ENCODE assay signal across 10 cellular contexts in the genomic region with DNA sequence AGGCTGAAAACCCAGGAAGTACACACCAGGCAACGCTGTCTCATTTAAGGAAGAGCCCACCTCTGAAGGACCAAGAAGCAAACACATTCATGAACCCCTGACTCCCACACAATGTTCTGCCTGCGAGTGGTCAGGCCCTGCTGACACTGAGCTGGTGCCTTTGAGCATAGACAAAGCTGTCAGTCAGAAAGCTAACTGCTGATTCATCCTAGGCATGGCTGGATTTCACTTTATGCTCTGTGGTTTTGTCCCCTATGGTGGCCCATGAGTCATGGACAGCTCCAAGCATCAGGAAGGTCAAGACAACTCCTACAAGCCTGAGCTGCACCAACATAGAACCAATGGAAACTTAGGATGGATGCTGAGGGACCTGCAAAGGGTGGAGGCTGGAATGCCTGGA.
DNase-seq lines count a peak whose midpoint lies in the region; ATAC-seq, FAIRE-seq and TF ChIP-seq lines count a peak whose summit lies in the region.
"Had no signal": no experiment of that assay in that cellular context is flagged by ENCODE, and none has a peak within 500 bp of the region (broad histone marks: within the 10 kb centered on the region; RNA-seq: fewer than 3 reads in every experiment).

No MANE protein-coding gene starts in this region.

- no TSS peak for BruUV-seq in endothelial cell of umbilical vein (replicated peaks; lab: Mats Ljungman, UMichigan)

- peak overlapping the region; percentile 37 to 76 for H3K27ac Mint-ChIP-seq in natural killer cell treated with Interleukin-12 subunit alpha and Interleukin-12 subunit beta and Interleukin-15 and Interleukin-18, amount 100 ng/mL, for 72 hours
- H3K27ac Mint-ChIP-seq in natural killer cell: no peak overlapping the region

- CTCF ChIA-PET in endothelial cell of umbilical vein (lab: Charles Lee): no interaction called here

- H3K36me3 ChIP-seq in MG63 (no peaks in the 10 kb centered on the region; the same call in 1 of the 2 replicates), endothelial cell of umbilical vein (ENCODE audit: control insufficient read depth in 2 of 2, extremely low read depth in 1 of 2, insufficient read depth in 2 of 2, low read length in 2 of 2) (peaks cover 0 to 8% of the 10 kb centered on the region in 2 experiments), left lung (peaks cover 0 to 61% of the 10 kb centered on the region in 2 donors)

- dilution Hi-C loops in endothelial cell of umbilical vein (cut with MboI; ENCODE audit: extremely low pct_ligation_motif_present, low sequenced_read_pairs): no loop called here

- no peaks in the 10 kb centered on the region for H3K79me2 ChIP-seq in endothelial cell of umbilical vein (ENCODE audit: control insufficient read depth, insufficient read depth, low read length)

- H3K27ac ChIP-seq in endothelial cell of umbilical vein (ENCODE audit: insufficient read depth, low read depth, low read length) (no peak overlapping the region), left lung (no peak overlapping the region)

- H3K4me3 Mint-ChIP-seq in natural killer cell treated with Interleukin-12 subunit alpha and Interleukin-12 subunit beta and Interleukin-15 and Interleukin-18, amount 100 ng/mL, for 72 hours: no peak overlapping the region
- no peak overlapping the region for H3K4me3 Mint-ChIP-seq in natural killer cell
- H3K4me3 Mint-ChIP-seq: nephron had no signal

- H3K4me1 Mint-ChIP-seq in natural killer cell treated with Interleukin-12 subunit alpha and Interleukin-12 subunit beta and Interleukin-15 and Interleukin-18, amount 100 ng/mL, for 72 hours (ENCODE audit: low read depth in 2 of 2): peaks cover 12 to 33% of the 10 kb centered on the region in 2 donors
- H3K4me1 Mint-ChIP-seq in natural killer cell: peaks cover 0 to 14% of the 10 kb centered on the region in 2 donors

- H4K20me1 ChIP-seq in endothelial cell of umbilical vein (replicated peaks; ENCODE audit: control insufficient read depth, extremely low read depth, insufficient read depth, low read length): no peaks in the 10 kb centered on the region

- no peaks in the 10 kb centered on the region for H3K36me3 Mint-ChIP-seq in natural killer cell treated with Interleukin-12 subunit alpha and Interleukin-12 subunit beta and Interleukin-15 and Interleukin-18, amount 100 ng/mL, for 72 hours
- H3K36me3 Mint-ChIP-seq in natural killer cell: peaks cover 6% of the 10 kb centered on the region
- H3K36me3 Mint-ChIP-seq: activated naive CD4-positive, alpha-beta T cell treated with anti-CD3 and anti-CD28 coated beads, Interleukin-2, amount 50 U/mL, for 72 hours had no signal

- H3K4me1 ChIP-seq in endothelial cell of umbilical vein (ENCODE audit: control insufficient read depth, extremely low read depth, insufficient read depth, low read length): no peaks in the 10 kb centered on the region
- H3K4me1 ChIP-seq in left lung: peaks cover 0 to 4% of the 10 kb centered on the region in 2 donors

- H3K9me3 ChIP-seq in MG63 (no peaks in the 10 kb centered on the region), endothelial cell of umbilical vein (replicated peaks; ENCODE audit: control insufficient read depth, insufficient read depth, low read length) (no peaks in the 10 kb centered on the region), left lung (no peaks in the 10 kb centered on the region)

- no peak for FAIRE-seq in endothelial cell of umbilical vein (lab: Jason Lieb, UNC)

- no peak for DNase-seq in natural killer cell treated with Interleukin-12 subunit alpha and Interleukin-12 subunit beta and Interleukin-15 and Interleukin-18, amount 100 ng/mL, for 72 hours (ENCODE audit: low spot score)
- DNase-seq in natural killer cell (no peak), MG63 (peak; percentile 44), endothelial cell of umbilical vein (ENCODE audit: low read depth, low spot score) (no peak), NCI-H2081 (lab: John Stamatoyannopoulos, UW) (no peak), left lung (no peak), GF-D8 (lab: John Stamatoyannopoulos, UW) (no peak), NCI-H2171 treated with DMSO at 0.1 percent for 48 hours (lab: John Stamatoyannopoulos, UW) (no peak)

- H3K4me2 ChIP-seq in endothelial cell of umbilical vein (ENCODE audit: insufficient read depth, low read length): no peak overlapping the region

- intact Hi-C loops in natural killer cell (cut with micrococcal nuclease) (no loop called here), endothelial cell of umbilical vein (cut with micrococcal nuclease) (no loop called here), left lung (cut with DNase I) (no loop called here)

- H3K27me3 ChIP-seq in MG63 (no peaks in the 10 kb centered on the region), endothelial cell of umbilical vein (ENCODE audit: control insufficient read depth in 2 of 2, insufficient read depth in 2 of 2, low read length in 2 of 2) (no peaks in the 10 kb centered on the region), left lung (no peaks in the 10 kb centered on the region)

- ATAC-seq in natural killer cell treated with Interleukin-12 subunit alpha and Interleukin-12 subunit beta and Interleukin-15 and Interleukin-18, amount 100 ng/mL, for 72 hours: peak; percentile 74 to 80
- ATAC-seq in natural killer cell (no peak), left lung (no peak)

- H3K9ac ChIP-seq in endothelial cell of umbilical vein (replicated peaks; ENCODE audit: extremely low read depth, insufficient read depth, low read length): no peak overlapping the region

- POLR2A ChIA-PET in endothelial cell of umbilical vein (lab: Charles Lee): no interaction called here

- TF ChIP-seq POLR2A in endothelial cell of umbilical vein (IDR thresholded peaks at IDR 0.05; ENCODE audit: low read depth, low read length): no peak

- no peak for TF ChIP-seq CTCF in natural killer cell (IDR thresholded peaks at IDR 0.05)
- no peak for TF ChIP-seq CTCF in endothelial cell of umbilical vein (IDR thresholded peaks at IDR 0.05; ENCODE audit: extremely low read depth in 1 of 2, insufficient read depth in 1 of 2, low read depth in 1 of 2, low read length in 2 of 2)
- no peak for TF ChIP-seq CTCF in left lung (IDR thresholded peaks at IDR 0.05)

- H3K9me1 ChIP-seq in endothelial cell of umbilical vein (replicated peaks; ENCODE audit: control insufficient read depth, extremely low read depth, insufficient read depth, low read length): no peaks in the 10 kb centered on the region

- no peak overlapping the region for H3K4me3 ChIP-seq in MG63
- H3K4me3 ChIP-seq in endothelial cell of umbilical vein (replicated peaks in 1 of 3; ENCODE audit: insufficient read depth in 1 of 3, low read depth in 1 of 3, low read length in 3 of 3): no peak overlapping the region
- no peak overlapping the region for H3K4me3 ChIP-seq in left lung

- H3K27me3 Mint-ChIP-seq in natural killer cell treated with Interleukin-12 subunit alpha and Interleukin-12 subunit beta and Interleukin-15 and Interleukin-18, amount 100 ng/mL, for 72 hours: no peaks in the 10 kb centered on the region
- H3K27me3 Mint-ChIP-seq in natural killer cell (ENCODE audit: low read depth in 2 of 2): no peaks in the 10 kb centered on the region

- H2AFZ ChIP-seq in endothelial cell of umbilical vein (ENCODE audit: low read depth, low read length): no peak overlapping the region

- no peaks in the 10 kb centered on the region for H3K9me3 Mint-ChIP-seq in natural killer cell treated with Interleukin-12 subunit alpha and Interleukin-12 subunit beta and Interleukin-15 and Interleukin-18, amount 100 ng/mL, for 72 hours
- no peaks in the 10 kb centered on the region for H3K9me3 Mint-ChIP-seq in natural killer cell
- H3K9me3 Mint-ChIP-seq: activated naive CD4-positive, alpha-beta T cell treated with anti-CD3 and anti-CD28 coated beads, Interleukin-2, amount 50 U/mL, for 72 hours; nephron had no signal

TF ChIP-seq in endothelial cell of umbilical vein, 7 proteins besides CTCF, POLR2A, EP300 and RAD21:
- TF ChIP-seq POLR2AphosphoS5 (IDR thresholded peaks at IDR 0.05; ENCODE audit: insufficient read depth, low read depth, low read length) (no peak), FOS (IDR thresholded peaks at IDR 0.05; ENCODE audit: borderline replicate concordance, insufficient read depth, low read length) (peak; percentile 46), EZH2 (IDR thresholded peaks at IDR 0.05; ENCODE audit: borderline replicate concordance, low read depth, low read length, severe bottlenecking) (no peak)
- TF ChIP-seq, protein P1, sequence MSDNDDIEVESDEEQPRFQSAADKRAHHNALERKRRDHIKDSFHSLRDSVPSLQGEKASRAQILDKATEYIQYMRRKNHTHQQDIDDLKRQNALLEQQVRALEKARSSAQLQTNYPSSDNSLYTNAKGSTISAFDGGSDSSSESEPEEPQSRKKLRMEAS (IDR thresholded peaks at IDR 0.05; ENCODE audit: insufficient read depth, insufficient read length): no peak
TF ChIP-seq in endothelial cell of umbilical vein: peak in this region for 1.

Comparison
In these comparisons a context has a peak if more than half of its experiments do, and no peak if none do; other contexts are left out.
1. ATAC-seq: peak in natural killer cell treated with Interleukin-12 subunit alpha and Interleukin-12 subunit beta and Interleukin-15 and Interleukin-18, amount 100 ng/mL, for 72 hours (2 of 2); none in natural killer cell (0 of 3) and left lung (single experiment).
2. H3K27ac Mint-ChIP-seq: peak in natural killer cell treated with Interleukin-12 subunit alpha and Interleukin-12 subunit beta and Interleukin-15 and Interleukin-18, amount 100 ng/mL, for 72 hours (2 of 2); none in natural killer cell (0 of 2).